8 cellular contexts compared by ENCODE assay signal in genomic region chr9:21789541-21790037, GRCh38. TPM values are rescaled to one million over a fixed set of nuclear protein-coding genes. Genes with fewer than 3 reads are reported as not detected.
DNase-seq lines count a peak whose midpoint lies in the region; ATAC-seq, FAIRE-seq and TF ChIP-seq lines count a peak whose summit lies in the region.

No MANE protein-coding gene starts in this region.

- no peaks in the 10 kb centered on the region for H3K36me3 Mint-ChIP-seq in activated T-helper 17 cell treated with anti-CD3 and anti-CD28 coated beads, Interleukin-2, amount 50 U/mL, for 72 hours (ENCODE audit: low read depth)

- H3K27ac Mint-ChIP-seq in activated T-helper 17 cell treated with anti-CD3 and anti-CD28 coated beads, Interleukin-2, amount 50 U/mL, for 72 hours = no peak overlapping the region

- peak overlapping the region; percentile 44 for H3K4me3 Mint-ChIP-seq in activated T-helper 17 cell treated with anti-CD3 and anti-CD28 coated beads, Interleukin-2, amount 50 U/mL, for 72 hours

- peak overlapping the region; percentile 7 to 48 for H3K4me3 ChIP-seq in foreskin fibroblast (ENCODE audit: low read depth in 1 of 2, low read length in 2 of 2)

- no peaks in the 10 kb centered on the region for H3K4me1 Mint-ChIP-seq in activated T-helper 17 cell treated with anti-CD3 and anti-CD28 coated beads, Interleukin-2, amount 50 U/mL, for 72 hours

- peak; percentile 54 for TF ChIP-seq CTCF in foreskin fibroblast (IDR thresholded peaks at IDR 0.05; ENCODE audit: low read depth, low read length)

- FAIRE-seq in H54 (lab: Jason Lieb, UNC) = no peak

- ATAC-seq in GM19468 (IDR thresholded peaks at IDR 0.05; ENCODE audit: extremely low read depth, unreplicated experiment) (peak; percentile 93), HG03558 (IDR thresholded peaks at IDR 0.05; ENCODE audit: extremely low read depth, unreplicated experiment) (peak; percentile 99)
- ATAC-seq in activated T-helper 17 cell treated with anti-CD3 and anti-CD28 coated beads, Interleukin-2, amount 50 U/mL, for 72 hours (replicated peaks) = peak; percentile 97

- peaks cover 8% of the 10 kb centered on the region for H3K27me3 Mint-ChIP-seq in activated T-helper 17 cell treated with anti-CD3 and anti-CD28 coated beads, Interleukin-2, amount 50 U/mL, for 72 hours

- H3K9me3 Mint-ChIP-seq in activated T-helper 17 cell treated with anti-CD3 and anti-CD28 coated beads, Interleukin-2, amount 50 U/mL, for 72 hours = no peaks in the 10 kb centered on the region

- DNase-seq in DMS53 (lab: John Stamatoyannopoulos, UW) (peak; percentile 88), NCI-H748 treated with DMSO at 0.1 percent for 48 hours (lab: John Stamatoyannopoulos, UW) (peak; percentile 53), foreskin fibroblast (peak; percentile 79 to 94), occipital lobe (lab: John Stamatoyannopoulos, UW) (peak; percentile 4), H54 (ENCODE audit: insufficient read length, low spot score) (no peak)

- no peak for TF ChIP-seq POLR2A in H54 (IDR thresholded peaks at IDR 0.05; ENCODE audit: low read depth, low read length)

RNA-seq across cellular contexts. Expression of gene MTAP, which starts 12.8 kb away (rescaled TPM):
- 10 to 100 TPM; 41.2 to 62.0 TPM for total RNA-seq in activated T-helper 17 cell treated with anti-CD3 and anti-CD28 coated beads, Interleukin-2, amount 50 U/mL, for 72 hours
- total RNA-seq in occipital lobe = 20.3 TPM
